In the genomic region with DNA sequence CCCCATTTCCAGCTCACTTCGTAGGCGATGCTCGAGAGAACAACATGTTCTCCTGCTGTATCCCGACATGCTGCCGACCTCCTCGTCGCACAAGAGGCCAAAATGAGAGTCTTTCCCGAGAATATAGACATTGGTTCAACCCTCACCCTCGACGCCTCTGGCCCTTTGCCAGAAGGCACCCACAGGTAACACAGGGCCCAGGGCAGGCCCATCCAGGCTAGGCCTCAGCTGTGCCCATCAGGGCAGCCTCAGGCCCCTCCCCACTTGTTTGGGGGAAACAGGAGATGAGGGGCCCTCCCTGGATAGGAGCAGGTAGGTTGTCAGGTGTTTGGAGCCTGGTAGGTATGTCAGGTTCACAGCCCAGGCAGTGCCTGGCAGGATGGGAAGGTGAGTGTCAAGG, we compare ENCODE assay signal across 32 cellular contexts. TPM values are rescaled to one million over a fixed set of nuclear protein-coding genes. Genes with fewer than 3 reads are reported as not detected.
"Had no signal": no experiment of that assay in that cellular context is flagged by ENCODE, and none has a peak within 500 bp of the region (broad histone marks: within the 10 kb centered on the region; RNA-seq: fewer than 3 reads in every experiment).

No MANE protein-coding gene starts in this region.

- H3K4me3 ChIP-seq: ascending aorta, cardiac muscle cell, PC-9 had no signal

- H3K27ac ChIP-seq: ascending aorta, cardiac muscle cell, KMS-11, PC-9, RWPE1, WERI-Rb-1 had no signal

- H3K4me1 ChIP-seq: ascending aorta had no signal

- H2AFZ ChIP-seq: PC-9 had no signal

- H3K9me3 ChIP-seq: ascending aorta had no signal

- DNase-seq: activated CD4-positive, alpha-beta T cell treated with anti-CD3 and anti-CD28 coated beads for 1 hour; activated CD4-positive, alpha-beta T cell treated with anti-CD3 and anti-CD28 coated beads for 48 hours; activated CD4-positive, alpha-beta T cell treated with anti-CD3 and anti-CD28 coated beads, Interleukin-2, amount 50 U/mL, for 4 hours; activated CD4-positive, CD25-positive, alpha-beta regulatory T cell; activated CD8-positive, alpha-beta T cell treated with anti-CD3 and anti-CD28 coated beads for 36 hours; activated naive CD4-positive, alpha-beta T cell; activated naive CD4-positive, alpha-beta T cell treated with anti-CD3 and anti-CD28 coated beads, Interleukin-2, amount 50 U/mL, for 16 hours; activated naive CD8-positive, alpha-beta T cell treated with anti-CD3 and anti-CD28 coated beads for 36 hours; activated T-cell treated with anti-CD3 and anti-CD28 coated beads for 4 hours; activated T-cell treated with anti-CD3 and anti-CD28 coated beads, Interleukin-2, amount 50 U/mL, for 4 hours; amygdala; MM.1S; MV-4-11; NCI-H1092; NCI-H1436 treated with DMSO at 0.1 percent for 48 hours; NCI-H1694 treated with DMSO at 0.1 percent for 48 hours; NCI-H2029; NCI-H345; NCI-H510A; NCI-H526; NCI-H748 treated with DMSO at 0.1 percent for 48 hours; NK-92 treated with Interleukin-12 subunit alpha and Interleukin-12 subunit beta, amount 100 ng/mL, for 24 hours; PC-9; Right ventricle myocardium superior; T1000; WERI-Rb-1 had no signal

- H3K9ac ChIP-seq: KMS-11 had no signal

- H3K4me2 ChIP-seq: KMS-11, PC-9 had no signal

- ATAC-seq: activated CD8-positive, alpha-beta T cell treated with anti-CD3 and anti-CD28 coated beads for 36 hours; activated T-cell treated with anti-CD3 and anti-CD28 coated beads, Interleukin-2, amount 50 U/mL, for 4 hours had no signal

- FAIRE-seq: RCC 7860 had no signal

- H3K27me3 ChIP-seq: ascending aorta, cardiac muscle cell had no signal

RNA-seq across cellular contexts. Expression of gene RGL4, which starts 2.7 kb away (rescaled TPM):
- total RNA-seq: ascending aorta, cardiac muscle cell, LHCN-M2, PC-9, Right ventricle myocardium superior had no signal

RNA-seq across cellular contexts. Expression of gene DRICH1, which starts 56.0 kb away (rescaled TPM):
- total RNA-seq: activated naive CD8-positive, alpha-beta T cell treated with anti-CD3 and anti-CD28 coated beads for 36 hours; ascending aorta; cardiac muscle cell; LHCN-M2 had no signal
- polyA plus RNA-seq: cardiac muscle cell had no signal
